In the genomic region with DNA sequence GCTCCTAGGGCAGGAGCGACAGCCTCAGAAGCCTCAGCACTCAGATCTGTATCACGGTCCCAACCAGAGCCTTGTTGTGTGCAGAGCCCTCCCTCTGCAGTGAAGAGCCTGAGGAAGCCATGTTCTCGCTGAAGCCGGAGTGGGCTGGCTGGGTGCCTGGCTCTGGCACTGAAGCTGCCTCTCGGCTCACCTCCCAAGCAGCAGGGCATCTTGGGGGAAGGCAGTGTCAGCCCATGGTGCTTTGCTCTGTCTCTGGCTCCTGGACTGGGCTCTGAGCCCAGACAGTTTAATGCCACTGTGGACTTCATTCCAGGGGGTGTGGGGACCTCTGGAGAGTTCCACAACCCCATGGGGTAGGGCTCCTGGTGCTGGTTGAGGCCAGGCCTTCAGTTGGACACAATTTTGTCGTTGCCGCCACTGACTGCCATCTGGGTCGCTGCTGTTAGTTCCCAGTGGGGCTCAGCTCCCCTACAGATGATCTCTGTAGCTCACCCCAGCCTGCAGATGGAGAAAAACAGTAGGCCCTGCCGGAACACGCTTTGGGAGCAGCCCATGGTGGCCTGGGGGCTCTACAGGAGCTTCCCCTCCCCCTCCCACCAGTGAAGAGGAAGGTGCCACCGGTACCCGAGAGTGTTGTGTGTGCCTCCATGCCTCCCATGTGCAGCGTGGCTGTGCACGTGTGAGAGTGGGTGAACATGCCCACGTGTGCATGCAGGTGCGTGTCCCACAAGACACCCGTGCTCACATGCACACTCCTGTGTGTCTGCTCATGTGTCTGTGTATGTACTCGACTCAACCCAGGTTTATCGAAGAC, we compare ENCODE assay signal across 1 cellular context.
TF ChIP-seq lines count a peak whose summit lies in the region.

No MANE protein-coding gene starts in this region.

TF ChIP-seq in HepG2, 621 proteins besides CTCF, POLR2A, EP300 and RAD21 (continued from another document):
- TF ChIP-seq MNT (IDR thresholded peaks at IDR 0.05) (peak; percentile 81), DNMT1 (CRISPR knock-in tag; IDR thresholded peaks at IDR 0.05) (no peak), HNRNPLL (IDR thresholded peaks at IDR 0.05; ENCODE audit: low read depth, low read length, poor library complexity, severe bottlenecking) (no peak), ZNF644 (CRISPR knock-in tag; IDR thresholded peaks at IDR 0.05; ENCODE audit: low read depth) (no peak)
